ENCODE assay signal across 27 cellular contexts in genomic region chr22:23564276-23564675, GRCh38. TPM values are rescaled to one million over a fixed set of nuclear protein-coding genes. Genes with fewer than 3 reads are reported as not detected.
"Had no signal": no experiment of that assay in that cellular context is flagged by ENCODE, and none has a peak within 500 bp of the region (broad histone marks: within the 10 kb centered on the region; RNA-seq: fewer than 3 reads in every experiment).

No MANE protein-coding gene starts in this region.

- ATAC-seq: activated T-cell treated with anti-CD3 and anti-CD28 coated beads, Interleukin-2, amount 50 U/mL, for 4 hours; body of pancreas; left lung; naive thymus-derived CD8-positive, alpha-beta T cell; stimulated activated memory B cell treated with anti-CD40 and anti-IgM and Interleukin-4, amounts not matched to agents 10 μg/mL and 1 μg/mL and 100 μg/mL, for 72 hours; WTC11 had no signal

- H3K79me2 ChIP-seq: parathyroid adenoma had no signal

- H3K4me1 ChIP-seq: parathyroid adenoma had no signal

- H3K36me3 Mint-ChIP-seq: naive thymus-derived CD8-positive, alpha-beta T cell; stimulated activated memory B cell treated with anti-CD40 and anti-IgM and Interleukin-4, amounts not matched to agents 10 μg/mL and 1 μg/mL and 100 μg/mL, for 72 hours; WTC11 had no signal

- H3K9me3 ChIP-seq: body of pancreas, left lung, neutrophil, sigmoid colon, stomach, suprapubic skin, tibial nerve had no signal

- DNase-seq: activated CD8-positive, alpha-beta memory T cell treated with anti-CD3 and anti-CD28 coated beads, Interleukin-2, amount 50 U/mL, for 4 hours; activated naive CD4-positive, alpha-beta T cell treated with anti-CD3 and anti-CD28 coated beads for 36 hours; activated T-cell treated with anti-CD3 and anti-CD28 coated beads, Interleukin-2, amount 50 U/mL, for 4 hours; amygdala; body of pancreas; kidney glomerular epithelial cell; left lung; naive thymus-derived CD8-positive, alpha-beta T cell; sigmoid colon; stimulated activated CD4-positive, alpha-beta T cell treated with anti-CD3 and anti-CD28 coated beads, Interleukin-15, amount 100 ng/mL, for 24 hours; stomach; T1000 had no signal

- H3K27ac ChIP-seq: body of pancreas, cardiac muscle cell, epithelial cell of prostate, left lung, neutrophil, parathyroid adenoma, sigmoid colon, stomach, suprapubic skin, tibial nerve had no signal

- H3K4me3 Mint-ChIP-seq: activated T-cell treated with anti-CD3 and anti-CD28 coated beads, Interleukin-2, amount 50 U/mL, for 4 hours; stimulated activated memory B cell treated with anti-CD40 and anti-IgM and Interleukin-4, amounts not matched to agents 10 μg/mL and 1 μg/mL and 100 μg/mL, for 72 hours; T-helper 1 cell treated with Interleukin-12 subunit alpha and Interleukin-12 subunit beta and Interleukin-4 antibody, amounts not matched to agents 30 μg/mL and 1 μg/mL, for 36 hours; WTC11 had no signal

- H3K9ac ChIP-seq: parathyroid adenoma had no signal

- H3K4me3 ChIP-seq: body of pancreas, cardiac muscle cell, left lung, lung, sigmoid colon, smooth muscle cell, stomach, suprapubic skin, tibial nerve had no signal

- H3K9me3 Mint-ChIP-seq: activated naive CD4-positive, alpha-beta T cell treated with anti-CD3 and anti-CD28 coated beads for 36 hours; activated T-cell treated with anti-CD3 and anti-CD28 coated beads, Interleukin-2, amount 50 U/mL, for 4 hours; activated T-helper 2 cell treated with anti-CD3 and anti-CD28 coated beads, Interferon-gamma antibody, Interleukin-2, Interleukin-4, amounts not matched to agents 10 μg/mL and 5 μg/mL and 100 μg/mL, durations not matched to agents 14 hours and 24 hours and 36 hours; naive thymus-derived CD8-positive, alpha-beta T cell; stimulated activated memory B cell treated with anti-CD40 and anti-IgM and Interleukin-4, amounts not matched to agents 10 μg/mL and 1 μg/mL and 100 μg/mL, for 72 hours; T-helper 1 cell treated with Interleukin-12 subunit alpha and Interleukin-12 subunit beta and Interleukin-4 antibody, amounts not matched to agents 30 μg/mL and 1 μg/mL, for 36 hours; WTC11 had no signal

- H3K27ac Mint-ChIP-seq: activated naive CD4-positive, alpha-beta T cell treated with anti-CD3 and anti-CD28 coated beads for 36 hours; activated T-helper 2 cell treated with anti-CD3 and anti-CD28 coated beads, Interferon-gamma antibody, Interleukin-2, Interleukin-4, amounts not matched to agents 10 μg/mL and 5 μg/mL and 100 μg/mL, durations not matched to agents 14 hours and 24 hours and 36 hours; stimulated activated memory B cell treated with anti-CD40 and anti-IgM and Interleukin-4, amounts not matched to agents 10 μg/mL and 1 μg/mL and 100 μg/mL, for 72 hours; T-helper 1 cell treated with Interleukin-12 subunit alpha and Interleukin-12 subunit beta and Interleukin-4 antibody, amounts not matched to agents 30 μg/mL and 1 μg/mL, for 36 hours; WTC11 had no signal

- H2AFZ ChIP-seq: parathyroid adenoma had no signal

- H3K36me3 ChIP-seq: cardiac muscle cell, left lung, neutrophil, sigmoid colon, stomach, suprapubic skin, tibial nerve had no signal

- H3K27me3 ChIP-seq: body of pancreas, cardiac muscle cell had no signal

- H3K4me2 ChIP-seq: smooth muscle cell had no signal

RNA-seq across cellular contexts. Expression of gene IGLL1, which starts 15.8 kb away (rescaled TPM):
- total RNA-seq: activated naive CD4-positive, alpha-beta T cell treated with anti-CD3 and anti-CD28 coated beads for 36 hours; activated T-cell treated with anti-CD3 and anti-CD28 coated beads, Interleukin-2, amount 50 U/mL, for 4 hours; body of pancreas; cardiac muscle cell; cerebellum; fibroblast of villous mesenchyme; left lung; naive thymus-derived CD8-positive, alpha-beta T cell; renal cortical epithelial cell; sigmoid colon; smooth muscle cell; suprapubic skin; tibial nerve; WTC11 had no signal
- polyA plus RNA-seq: cardiac muscle cell; naive thymus-derived CD8-positive, alpha-beta T cell; sigmoid colon; smooth muscle cell; stomach had no signal
